In the genomic region with DNA sequence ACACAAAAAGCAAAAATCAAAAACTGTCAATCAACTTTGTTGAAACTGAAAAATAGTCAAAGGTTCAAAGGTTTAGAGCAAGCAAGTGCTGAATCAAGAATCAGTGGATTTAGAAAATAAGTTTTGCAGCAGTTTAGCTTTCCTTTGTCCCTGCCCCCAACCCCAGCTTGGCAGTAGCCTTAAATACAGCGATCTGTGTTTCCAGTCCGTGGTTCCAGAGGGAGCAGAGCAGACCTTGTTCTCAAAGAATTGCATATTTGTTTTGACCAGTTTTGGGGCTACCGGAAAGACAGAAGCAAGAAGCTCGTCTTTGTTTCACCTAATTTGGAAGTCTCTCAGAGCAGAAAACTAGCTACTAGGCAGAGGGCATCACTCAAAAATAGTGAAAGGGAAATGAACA, we compare ENCODE assay signal across 2 cellular contexts.
TF ChIP-seq lines count a peak whose summit lies in the region.

No MANE protein-coding gene starts in this region.

TF ChIP-seq in GM23338, 12 proteins besides CTCF, POLR2A, EP300 and RAD21:
- TF ChIP-seq JUNB (IDR thresholded peaks at IDR 0.05; ENCODE audit: unreplicated experiment), result no peak
- TF ChIP-seq, protein P1, sequence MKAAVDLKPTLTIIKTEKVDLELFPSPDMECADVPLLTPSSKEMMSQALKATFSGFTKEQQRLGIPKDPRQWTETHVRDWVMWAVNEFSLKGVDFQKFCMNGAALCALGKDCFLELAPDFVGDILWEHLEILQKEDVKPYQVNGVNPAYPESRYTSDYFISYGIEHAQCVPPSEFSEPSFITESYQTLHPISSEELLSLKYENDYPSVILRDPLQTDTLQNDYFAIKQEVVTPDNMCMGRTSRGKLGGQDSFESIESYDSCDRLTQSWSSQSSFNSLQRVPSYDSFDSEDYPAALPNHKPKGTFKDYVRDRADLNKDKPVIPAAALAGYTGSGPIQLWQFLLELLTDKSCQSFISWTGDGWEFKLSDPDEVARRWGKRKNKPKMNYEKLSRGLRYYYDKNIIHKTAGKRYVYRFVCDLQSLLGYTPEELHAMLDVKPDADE (IDR thresholded peaks at IDR 0.05), result no peak

TF ChIP-seq in H1, 55 proteins besides CTCF, POLR2A, EP300 and RAD21:
- TF ChIP-seq CHD2 (IDR thresholded peaks at IDR 0.05; ENCODE audit: low read length) (no peak), SIN3A (conservative IDR thresholded peaks at IDR 0.05 in 1 of 2, IDR thresholded peaks at IDR 0.05 in 1 of 2; ENCODE audit: low read depth in 1 of 2, low read length in 2 of 2) (no peak), EZH2 (IDR thresholded peaks at IDR 0.05; ENCODE audit: low read depth, low read length, severe bottlenecking) (no peak), SRF (IDR thresholded peaks at IDR 0.05; ENCODE audit: low read depth, low read length) (no peak), FOSL1 (IDR thresholded peaks at IDR 0.05; ENCODE audit: insufficient read depth, low read depth, low read length) (no peak), BRCA1 (IDR thresholded peaks at IDR 0.05; ENCODE audit: low read depth, low read length) (no peak), CBX5 (IDR thresholded peaks at IDR 0.05; ENCODE audit: low read depth, low read length) (no peak), SAP30 (IDR thresholded peaks at IDR 0.05; ENCODE audit: insufficient read depth, insufficient replicate concordance, low read length) (no peak), TCF12 (IDR thresholded peaks at IDR 0.05; ENCODE audit: low read depth, low read length) (no peak), CEBPB (IDR thresholded peaks at IDR 0.05; ENCODE audit: low read depth, low read length) (no peak), BCL11A (IDR thresholded peaks at IDR 0.05; ENCODE audit: low read depth in 2 of 2, low read length in 2 of 2) (no peak), SIRT6 (IDR thresholded peaks at IDR 0.05; ENCODE audit: low read length) (no peak), MAFK (IDR thresholded peaks at IDR 0.05; ENCODE audit: low read depth, low read length) (no peak), TEAD4 (IDR thresholded peaks at IDR 0.05; ENCODE audit: low read depth, low read length) (no peak)
- TF ChIP-seq, protein P2, sequence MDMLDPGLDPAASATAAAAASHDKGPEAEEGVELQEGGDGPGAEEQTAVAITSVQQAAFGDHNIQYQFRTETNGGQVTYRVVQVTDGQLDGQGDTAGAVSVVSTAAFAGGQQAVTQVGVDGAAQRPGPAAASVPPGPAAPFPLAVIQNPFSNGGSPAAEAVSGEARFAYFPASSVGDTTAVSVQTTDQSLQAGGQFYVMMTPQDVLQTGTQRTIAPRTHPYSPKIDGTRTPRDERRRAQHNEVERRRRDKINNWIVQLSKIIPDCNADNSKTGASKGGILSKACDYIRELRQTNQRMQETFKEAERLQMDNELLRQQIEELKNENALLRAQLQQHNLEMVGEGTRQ (IDR thresholded peaks at IDR 0.05; ENCODE audit: low read length), result no peak
